23 cellular contexts compared by ENCODE assay signal in the genomic region with DNA sequence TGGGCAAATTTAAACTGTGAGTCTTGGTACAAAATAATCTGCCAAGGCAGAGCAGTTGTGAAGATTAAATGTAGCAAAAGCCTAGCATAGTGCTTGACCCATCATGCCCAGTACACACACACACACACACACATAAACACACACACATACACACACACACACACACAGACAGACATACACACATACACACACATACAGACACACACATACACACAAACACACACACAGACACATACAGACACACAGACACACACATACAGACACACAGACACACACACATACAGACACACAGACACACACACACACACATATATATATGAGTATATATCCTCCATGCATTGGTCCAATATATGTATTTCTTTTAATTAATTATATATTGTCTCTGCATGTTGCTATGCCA.
DNase-seq lines count a peak whose midpoint lies in the region; FAIRE-seq and TF ChIP-seq lines count a peak whose summit lies in the region.
"Had no signal": no experiment of that assay in that cellular context is flagged by ENCODE, and none has a peak within 500 bp of the region (broad histone marks: within the 10 kb centered on the region; RNA-seq: fewer than 3 reads in every experiment).

No MANE protein-coding gene starts in this region.

- TF ChIP-seq CTCF in WERI-Rb-1 (IDR thresholded peaks at IDR 0.05; ENCODE audit: low read depth, low read length), result no peak
- no peak for TF ChIP-seq CTCF in glutamatergic neuron (IDR thresholded peaks at IDR 0.05; ENCODE audit: partially characterized antibody, unreplicated experiment)
- TF ChIP-seq CTCF in right atrium auricular region (IDR thresholded peaks at IDR 0.05), result no peak

- H3K27ac ChIP-seq in WERI-Rb-1 (peak overlapping the region; percentile 6; the same call in 1 of the 2 replicates), right atrium auricular region (no peak overlapping the region)
- H3K27ac ChIP-seq: 22Rv1, BLaER1, C4-2B, GM23248 had no signal

- H3K27ac Mint-ChIP-seq in glutamatergic neuron (ENCODE audit: unreplicated experiment), result peak overlapping the region; percentile 98
- H3K27ac Mint-ChIP-seq: B cell; CD4-positive, CD25-positive, alpha-beta regulatory T cell; CD8-positive, alpha-beta T cell had no signal

- intact Hi-C loops in head of caudate nucleus (cut with DNase I), result no loop called here

- no peaks in the 10 kb centered on the region for H3K4me1 ChIP-seq in right atrium auricular region
- H3K4me1 ChIP-seq: BLaER1, Caco-2 had no signal

- H3K36me3 Mint-ChIP-seq in glutamatergic neuron (ENCODE audit: unreplicated experiment), result peaks cover 27% of the 10 kb centered on the region
- H3K36me3 Mint-ChIP-seq: CD4-positive, CD25-positive, alpha-beta regulatory T cell; CD8-positive, alpha-beta T cell had no signal

- peaks cover 42% of the 10 kb centered on the region for H3K4me1 Mint-ChIP-seq in glutamatergic neuron (ENCODE audit: low read depth, unreplicated experiment)
- H3K4me1 Mint-ChIP-seq: B cell; CD4-positive, CD25-positive, alpha-beta regulatory T cell had no signal

- H3K27me3 ChIP-seq in WERI-Rb-1 (ENCODE audit: insufficient read depth, low read depth, severe bottlenecking) (no peaks in the 10 kb centered on the region), H7 (ENCODE audit: control insufficient read depth, insufficient read depth, low read length) (no peaks in the 10 kb centered on the region), right atrium auricular region (no peaks in the 10 kb centered on the region)
- H3K27me3 ChIP-seq: BLaER1 had no signal

- no peaks in the 10 kb centered on the region for H3K9me3 ChIP-seq in WERI-Rb-1 (ENCODE audit: severe bottlenecking)
- H3K9me3 ChIP-seq in right atrium auricular region, result no peaks in the 10 kb centered on the region
- H3K9me3 ChIP-seq: BLaER1, Caco-2 had no signal

- H3K27me3 Mint-ChIP-seq in glutamatergic neuron (ENCODE audit: unreplicated experiment), result peaks cover 8% of the 10 kb centered on the region
- H3K27me3 Mint-ChIP-seq: CD4-positive, CD25-positive, alpha-beta regulatory T cell had no signal

- peak; percentile 92 for FAIRE-seq in urothelium cell line (lab: Jason Lieb, UNC)
- FAIRE-seq: A204.1, GM12878, GM19239 had no signal

- peaks cover 24% of the 10 kb centered on the region for H3K9me3 Mint-ChIP-seq in glutamatergic neuron (ENCODE audit: unreplicated experiment)

- no peak overlapping the region for H3K4me3 ChIP-seq in WERI-Rb-1 (ENCODE audit: low read depth, low read length)
- H3K4me3 ChIP-seq in H7 (ENCODE audit: insufficient read depth, low read depth, low read length), result no peak overlapping the region
- H3K4me3 ChIP-seq in right atrium auricular region, result no peak overlapping the region
- H3K4me3 ChIP-seq: BLaER1, GM12878, GM23248 had no signal

- H3K36me3 ChIP-seq in WERI-Rb-1 (no peaks in the 10 kb centered on the region), H7 (replicated peaks; ENCODE audit: control insufficient read depth, insufficient read depth, low read length) (no peaks in the 10 kb centered on the region), right atrium auricular region (no peaks in the 10 kb centered on the region)
- H3K36me3 ChIP-seq: BLaER1 had no signal

- peak overlapping the region; percentile 73 for H3K4me3 Mint-ChIP-seq in glutamatergic neuron (ENCODE audit: unreplicated experiment)
- H3K4me3 Mint-ChIP-seq: B cell; CD4-positive, CD25-positive, alpha-beta regulatory T cell; CD8-positive, alpha-beta T cell had no signal

- DNase-seq in NCI-H146 (lab: John Stamatoyannopoulos, UW) (peak; percentile 28), NCI-H146 treated with DMSO at 0.1 percent for 48 hours (lab: John Stamatoyannopoulos, UW; ENCODE audit: unreplicated experiment) (no peak), WERI-Rb-1 (no peak), glutamatergic neuron (no peak), urothelium cell line (ENCODE audit: low spot score) (no peak), H7 (no peak), right atrium auricular region (ENCODE audit: low spot score) (no peak), head of caudate nucleus (no peak)
- DNase-seq: Caco-2; CD4-positive, CD25-positive, alpha-beta regulatory T cell; CD8-positive, alpha-beta T cell; DND-41; EL; GDM1; GM23248; HCEC 1CT had no signal
